ENCODE assay signal across 34 cellular contexts in the genomic region with DNA sequence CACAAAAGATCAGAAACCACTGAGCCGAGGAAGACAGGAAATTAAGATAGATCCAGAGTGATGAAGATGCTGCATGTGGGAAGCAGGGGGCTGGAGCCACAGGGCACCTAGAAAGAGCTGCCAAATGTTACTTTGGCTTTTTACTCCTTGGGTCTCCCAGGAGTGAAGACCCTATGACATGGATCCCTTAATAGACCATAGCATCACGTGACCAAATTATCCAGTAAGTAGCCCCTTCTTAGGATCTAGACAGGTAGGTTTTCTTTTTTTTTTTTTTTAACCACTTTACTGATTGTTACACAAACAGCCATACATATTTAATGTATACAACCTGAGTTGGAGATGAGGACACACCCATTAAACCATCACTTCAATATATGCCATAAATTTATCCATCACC.
"Had no signal": no experiment of that assay in that cellular context is flagged by ENCODE, and none has a peak within 500 bp of the region (broad histone marks: within the 10 kb centered on the region; RNA-seq: fewer than 3 reads in every experiment).

No MANE protein-coding gene starts in this region.

- H3K4me1 ChIP-seq: adrenal gland, ascending aorta, body of pancreas, breast epithelium had no signal

- H3K27ac ChIP-seq: adrenal gland, ascending aorta, body of pancreas, brain microvascular endothelial cell, breast epithelium, cardiac muscle cell had no signal

- H3K4me3 ChIP-seq: adrenal gland, ascending aorta, body of pancreas, breast epithelium, cardiac muscle cell had no signal

- H3K27me3 ChIP-seq: adrenal gland, ascending aorta, body of pancreas, brain microvascular endothelial cell, breast epithelium, cardiac muscle cell had no signal

- DNase-seq: activated effector memory CD4-positive, alpha-beta T cell treated with anti-CD3 and anti-CD28 coated beads, Interleukin-2, amount 50 U/mL, for 16 hours; activated effector memory CD4-positive, alpha-beta T cell treated with Interleukin-2 at 50 U/mL for 16 hours; activated gamma-delta T cell; activated gamma-delta T cell treated with Interleukin-2 at 50 U/mL for 16 hours; activated naive CD4-positive, alpha-beta T cell; activated naive CD4-positive, alpha-beta T cell treated with anti-CD3 and anti-CD28 coated beads for 36 hours; activated naive CD4-positive, alpha-beta T cell treated with anti-CD3 and anti-CD28 coated beads, Interleukin-2, amount 10 ng/mL, durations not matched to agents 7 days and 5 days; activated naive CD4-positive, alpha-beta T cell treated with anti-CD3 and anti-CD28 coated beads, Interleukin-2, amount 50 U/mL, for 16 hours; activated naive CD4-positive, alpha-beta T cell treated with Interleukin-2 at 50 U/mL for 16 hours; activated naive CD8-positive, alpha-beta T cell treated with anti-CD3 and anti-CD28 coated beads for 36 hours; activated naive CD8-positive, alpha-beta T cell treated with anti-CD3 and anti-CD28 coated beads, Interleukin-2, amount 10 ng/mL, durations not matched to agents 7 days and 5 days; activated naive CD8-positive, alpha-beta T cell treated with anti-CD3 and anti-CD28 coated beads, Interleukin-2, amount 50 U/mL, for 24 hours; activated T-cell treated with anti-CD3 and anti-CD28 coated beads, Interleukin-2, amount 50 U/mL, for 1 hour; activated T-cell treated with anti-CD3 and anti-CD28 coated beads, Interleukin-2, amount 50 U/mL, for 24 hours; activated T-cell treated with anti-CD3 and anti-CD28 coated beads, Interleukin-2, amount 50 U/mL, for 4 hours; activated T-cell treated with anti-CD3 and anti-CD28 coated beads, Interleukin-2, amount 50 U/mL, for 48 hours; activated T-cell treated with anti-CD3 and anti-CD28 coated beads, Interleukin-2, amount 50 U/mL, for 72 hours; adrenal gland; amniotic stem cell; amygdala; anterior cingulate cortex; aorta; body of pancreas; brain microvascular endothelial cell; caudate nucleus; central memory CD4-positive, alpha-beta T cell; cerebellar nuclear complex had no signal

- FAIRE-seq: astrocyte, bronchial epithelial cell had no signal

- H3K9me3 ChIP-seq: adrenal gland, ascending aorta, body of pancreas, breast epithelium had no signal

- ATAC-seq: activated naive CD4-positive, alpha-beta T cell treated with anti-CD3 and anti-CD28 coated beads, Interleukin-2, amount 50 U/mL, for 72 hours; activated naive CD8-positive, alpha-beta T cell treated with anti-CD3 and anti-CD28 coated beads, Interleukin-2, amount 50 U/mL, for 24 hours; activated T-cell treated with anti-CD3 and anti-CD28 coated beads, Interleukin-2, amount 50 U/mL, for 4 hours; activated T-cell treated with anti-CD3 and anti-CD28 coated beads, Interleukin-2, amount 50 U/mL, for 72 hours; activated T-helper 17 cell treated with anti-CD3 and anti-CD28 coated beads, Interleukin-2, amount 50 U/mL, for 72 hours; body of pancreas had no signal

- H3K36me3 ChIP-seq: adrenal gland, ascending aorta, brain microvascular endothelial cell, breast epithelium, cardiac muscle cell had no signal
